8 cellular contexts compared by ENCODE assay signal in genomic region chr9:70258692-70259511, GRCh38. TPM values are rescaled to one million over a fixed set of nuclear protein-coding genes. Genes with fewer than 3 reads are reported as not detected.
DNase-seq lines count a peak whose midpoint lies in the region; ATAC-seq and TF ChIP-seq lines count a peak whose summit lies in the region.

Gene SMC5 (plus strand): TSS chr9:70258978. CDS start chr9:70259079, 101 bp downstream.

- H3K27me3 ChIP-seq in BJ (ENCODE audit: control insufficient read depth, insufficient read depth, low read length), result no peaks in the 10 kb centered on the region

- no peak for DNase-seq in BJ (ENCODE audit: low read depth)
- DNase-seq in NCI-H524 treated with DMSO at 0.1 percent for 48 hours (lab: John Stamatoyannopoulos, UW), result peak; percentile 17
- peak; percentile 83 to 86 for DNase-seq in activated CD4-positive, alpha-beta T cell treated with anti-CD3 and anti-CD28 coated beads for 4 hours
- peak; percentile 96 for DNase-seq in choroid plexus epithelial cell (ENCODE audit: low read depth)
- DNase-seq in kidney glomerular epithelial cell (lab: John Stamatoyannopoulos, UW), result peak; percentile 90
- peak; percentile 72 to 80 for DNase-seq in stimulated activated CD4-positive, alpha-beta T cell treated with anti-CD3 and anti-CD28 coated beads, Interleukin-15, amount 100 ng/mL, for 48 hours (ENCODE audit: low read depth in 2 of 2)

- ATAC-seq in GM19324 (IDR thresholded peaks at IDR 0.05; ENCODE audit: low FRiP score, unreplicated experiment), result peak; percentile 95
- peak; percentile 77 for ATAC-seq in HG03460 (IDR thresholded peaks at IDR 0.05; ENCODE audit: unreplicated experiment)

- peaks cover 5% of the 10 kb centered on the region for H3K36me3 ChIP-seq in BJ (ENCODE audit: control insufficient read depth, insufficient read depth, low read length)

- POLR2A ChIA-PET in BJ (lab: Charles Lee), result interaction anchor here (0.7 kb wide), 1 partner anchor 214 kb away, joined by 8 read pairs; no protein-coding TSS in a partner anchor

- TF ChIP-seq CTCF in BJ (IDR thresholded peaks at IDR 0.05; ENCODE audit: insufficient read depth, low read depth, low read length), result no peak
- TF ChIP-seq CTCF in choroid plexus epithelial cell (conservative IDR thresholded peaks at IDR 0.05; ENCODE audit: low read depth, low read length), result no peak

- H3K4me3 ChIP-seq in BJ (ENCODE audit: low read depth, low read length) (peak within 1 kb of the TSS; percentile 76), choroid plexus epithelial cell (ENCODE audit: low read depth, low read length) (peak within 1 kb of the TSS; percentile 87)

- CTCF ChIA-PET in BJ (lab: Yijun Ruan, JAX), result no interaction called here

RNA-seq across cellular contexts. Expression of gene SMC5, which starts in this region (rescaled TPM):
- 7.9 and 15.0 TPM in 2 replicates for polyA plus RNA-seq in BJ (2011; rRNA removed)
- 7.2 and 7.8 TPM in 2 replicates for polyA minus RNA-seq in BJ (2011; rRNA and poly(A)+ RNA removed)
